Comparison of ENCODE assay signal across 1 cellular context in genomic region chr20:35312348-35312747, GRCh38.
A peak's percentile ranks its signal among the peaks of the same experiment; 100 is the strongest.
TF ChIP-seq lines count a peak whose summit lies in the region.

No MANE protein-coding gene starts in this region.

TF ChIP-seq in HepG2, 621 proteins besides CTCF, POLR2A, EP300 and RAD21:
- TF ChIP-seq GABPA (IDR thresholded peaks at IDR 0.05; ENCODE audit: low read depth, low read length) (no peak), GABPA (CRISPR knock-in tag; IDR thresholded peaks at IDR 0.05; ENCODE audit: low read depth) (peak; percentile 47), CREB1 (IDR thresholded peaks at IDR 0.05) (no peak), CREB1 (CRISPR knock-in tag; IDR thresholded peaks at IDR 0.05) (0 out of 2 replicates have a peak, but pooled peaks have one; percentile 13), AGO2 (optimal IDR thresholded peaks at IDR 0.05; ENCODE audit: low read depth, low read length) (no peak), FOSL2 (CRISPR knock-in tag; IDR thresholded peaks at IDR 0.05) (peak; percentile 77), MLX (CRISPR knock-in tag; IDR thresholded peaks at IDR 0.05) (no peak), SAP130 (CRISPR knock-in tag; IDR thresholded peaks at IDR 0.05; ENCODE audit: low read depth) (peak; percentile 24; the same call in 1 of the 2 replicates), GATAD2A (CRISPR knock-in tag; IDR thresholded peaks at IDR 0.05) (no peak), NFE2 (CRISPR knock-in tag; IDR thresholded peaks at IDR 0.05) (peak; percentile 84), ZBTB33 (CRISPR knock-in tag; IDR thresholded peaks at IDR 0.05) (peak; percentile 65; the same call in 1 of the 2 replicates), ETV5 (CRISPR knock-in tag; IDR thresholded peaks at IDR 0.05; ENCODE audit: borderline replicate concordance) (peak; percentile 59; the same call in 1 of the 2 replicates), RARA (CRISPR knock-in tag; IDR thresholded peaks at IDR 0.05) (peak; percentile 6; the same call in 1 of the 2 replicates)
